In genomic region chr6:89638320-89639195, GRCh38 we compare ENCODE assay signal across 8 cellular contexts. TPM values are rescaled to one million over a fixed set of nuclear protein-coding genes. Genes with fewer than 3 reads are reported as not detected.
DNase-seq lines count a peak whose midpoint lies in the region; ATAC-seq and TF ChIP-seq lines count a peak whose summit lies in the region.

Gene LYRM2 (minus strand): TSS chr6:89638747. CDS start chr6:89638716, 31 bp downstream.

- POLR2A ChIA-PET in Caco-2 (lab: Charles Lee): no interaction called here

- H2BK120ac ChIP-seq in mesendoderm (ENCODE audit: low read depth, low read length): no peak within 1 kb of the TSS

- no peak within 1 kb of the TSS for H2BK15ac ChIP-seq in mesendoderm (replicated peaks; ENCODE audit: low read depth)

- no peak within 1 kb of the TSS for H2AK5ac ChIP-seq in mesendoderm (ENCODE audit: low read length)

- peaks cover 7% of the 10 kb centered on the region for H3K4me1 Mint-ChIP-seq in Caco-2 (ENCODE audit: low read depth, unreplicated experiment)
- H3K4me1 Mint-ChIP-seq in activated CD8-positive, alpha-beta memory T cell treated with anti-CD3 and anti-CD28 coated beads, Interleukin-2, amount 10 ng/mL, durations not matched to agents 7 days and 5 days: peaks cover 32% of the 10 kb centered on the region

- H2BK5ac ChIP-seq in mesendoderm (ENCODE audit: low read length): peak within 1 kb of the TSS; percentile 39

- H3K9me3 ChIP-seq in Caco-2 (no peaks in the 10 kb centered on the region), NT2/D1 (ENCODE audit: insufficient read depth, low read length) (no peaks in the 10 kb centered on the region), endocrine pancreas (ENCODE audit: control insufficient read depth, low read length) (no peaks in the 10 kb centered on the region)

- peak within 1 kb of the TSS; percentile 85 for H3K18ac ChIP-seq in mesendoderm (ENCODE audit: low read length)

- peak; percentile 92 to 94 for DNase-seq in Caco-2
- DNase-seq in HUDEP-2 (lab: John Stamatoyannopoulos, UW; ENCODE audit: unreplicated experiment in 76 of 76): peak in 75 of 76 experiments; percentile 67 to 99 (median 93)
- peak; percentile 74 for DNase-seq in NT2/D1 (ENCODE audit: low read depth, low spot score)
- peak; percentile 95 for DNase-seq in activated CD8-positive, alpha-beta memory T cell treated with anti-CD3 and anti-CD28 coated beads, Interleukin-2, amount 10 ng/mL, durations not matched to agents 7 days and 5 days
- peak; percentile 96 for DNase-seq in mesendoderm
- DNase-seq in stimulated activated CD8-positive, alpha-beta memory T cell treated with anti-CD3 and anti-CD28 coated beads, Interleukin-15, amount 100 ng/mL, for 1 hour (ENCODE audit: low read depth): peak; percentile 84

- H3K27me3 ChIP-seq in Caco-2 (replicated peaks; ENCODE audit: control insufficient read depth, insufficient read depth, low read length) (no peaks in the 10 kb centered on the region), NT2/D1 (ENCODE audit: insufficient read depth, insufficient read length) (no peaks in the 10 kb centered on the region), endocrine pancreas (ENCODE audit: control insufficient read depth, insufficient read depth, low read length) (no peaks in the 10 kb centered on the region), mesendoderm (ENCODE audit: insufficient read depth, low read length, poor library complexity) (no peaks in the 10 kb centered on the region)

- H3K9ac ChIP-seq in NT2/D1 (ENCODE audit: insufficient read length, low read depth) (peak within 1 kb of the TSS; percentile 90), endocrine pancreas (ENCODE audit: control insufficient read depth, insufficient read depth, low read length) (peak within 1 kb of the TSS; percentile 74), mesendoderm (ENCODE audit: low read length) (peak within 1 kb of the TSS; percentile 88)

- H4K5ac ChIP-seq in mesendoderm (ENCODE audit: low read length): no peak within 1 kb of the TSS

- H3K23ac ChIP-seq in mesendoderm (ENCODE audit: low read length): no peak within 1 kb of the TSS

- BruUV-seq in Caco-2 (replicated peaks; lab: Mats Ljungman, UMichigan): TSS peak; percentile 43

- peak; percentile 99 for ATAC-seq in GM21381 (IDR thresholded peaks at IDR 0.05; ENCODE audit: unreplicated experiment)
- ATAC-seq in activated CD8-positive, alpha-beta memory T cell treated with anti-CD3 and anti-CD28 coated beads, Interleukin-2, amount 10 ng/mL, durations not matched to agents 7 days and 5 days: peak; percentile 98

- H3K56ac ChIP-seq in mesendoderm (ENCODE audit: low read length): peak within 1 kb of the TSS; percentile 92

- H3K79me1 ChIP-seq in mesendoderm (ENCODE audit: low read length): no peaks in the 10 kb centered on the region

- H3K4me2 ChIP-seq in mesendoderm (ENCODE audit: low read length): peak within 1 kb of the TSS; percentile 95

- H3K4me3 ChIP-seq in Caco-2 (ENCODE audit: low read depth, low read length) (peak within 1 kb of the TSS; percentile 77), NT2/D1 (ENCODE audit: insufficient read length, low read depth) (peak within 1 kb of the TSS; percentile 66), endocrine pancreas (ENCODE audit: control insufficient read depth, insufficient read depth, low read length) (peak within 1 kb of the TSS; percentile 81), mesendoderm (ENCODE audit: low read length) (peak within 1 kb of the TSS; percentile 78)

- H3K27ac Mint-ChIP-seq in Caco-2 (ENCODE audit: unreplicated experiment): peak within 1 kb of the TSS; percentile 91
- H3K27ac Mint-ChIP-seq in activated CD8-positive, alpha-beta memory T cell treated with anti-CD3 and anti-CD28 coated beads, Interleukin-2, amount 10 ng/mL, durations not matched to agents 7 days and 5 days: peak within 1 kb of the TSS; percentile 98

- H3K36me3 ChIP-seq in Caco-2 (ENCODE audit: control insufficient read depth, insufficient read depth, low read length): no peaks in the 10 kb centered on the region; the same call in 1 of the 2 replicates
- peaks cover 43% of the 10 kb centered on the region for H3K36me3 ChIP-seq in NT2/D1 (ENCODE audit: insufficient read depth, insufficient read length, low read length)
- H3K36me3 ChIP-seq in endocrine pancreas (ENCODE audit: control insufficient read depth, insufficient read depth, low read length): no peaks in the 10 kb centered on the region
- H3K36me3 ChIP-seq in mesendoderm (ENCODE audit: control insufficient read depth, insufficient read depth, low read length): no peaks in the 10 kb centered on the region

- WGBS in mesendoderm (ENCODE audit: extremely low coverage, insufficient coverage, low lambda C conversion rate): no CpG with 5 or more reads among the region's 58 CpGs

- CTCF ChIA-PET in Caco-2 (lab: Charles Lee): interaction anchor here (0.7 to 1.2 kb wide), 2 partner anchors 12 to 266 kb away, joined by 3 read pairs; no protein-coding TSS in a partner anchor
- CTCF ChIA-PET in activated CD8-positive, alpha-beta memory T cell treated with anti-CD3 and anti-CD28 coated beads, Interleukin-2, amount 10 ng/mL, durations not matched to agents 7 days and 5 days (lab: Charles Lee): interaction anchor here (0.8 to 2.6 kb wide), 9 partner anchors 11 to 271 kb away, joined by 3 to 15 read pairs (median 5); partner anchors contain the start of gene ANKRD6

- no peaks in the 10 kb centered on the region for H3K27me3 Mint-ChIP-seq in Caco-2 (ENCODE audit: insufficient read depth, unreplicated experiment)
- no peaks in the 10 kb centered on the region for H3K27me3 Mint-ChIP-seq in activated CD8-positive, alpha-beta memory T cell treated with anti-CD3 and anti-CD28 coated beads, Interleukin-2, amount 10 ng/mL, durations not matched to agents 7 days and 5 days

- H3K9me3 Mint-ChIP-seq in Caco-2 (ENCODE audit: unreplicated experiment): no peaks in the 10 kb centered on the region
- H3K9me3 Mint-ChIP-seq in activated CD8-positive, alpha-beta memory T cell treated with anti-CD3 and anti-CD28 coated beads, Interleukin-2, amount 10 ng/mL, durations not matched to agents 7 days and 5 days (ENCODE audit: low read depth): no peaks in the 10 kb centered on the region

- no peaks in the 10 kb centered on the region for H3K79me2 ChIP-seq in mesendoderm (ENCODE audit: control insufficient read depth, insufficient read depth, low read length)

- H3K4ac ChIP-seq in mesendoderm (ENCODE audit: low read depth, low read length): no peak within 1 kb of the TSS

- TF ChIP-seq CTCF in Caco-2 (IDR thresholded peaks at IDR 0.05; ENCODE audit: insufficient read depth in 1 of 2, low read depth in 1 of 2, low read length in 1 of 2, severe bottlenecking in 1 of 2, unreplicated experiment in 1 of 2): no peak

- no peak within 1 kb of the TSS for H4K8ac ChIP-seq in mesendoderm (ENCODE audit: low read depth, low read length)

- H3K4me3 Mint-ChIP-seq in Caco-2 (ENCODE audit: unreplicated experiment): peak within 1 kb of the TSS; percentile 82
- peak within 1 kb of the TSS; percentile 87 for H3K4me3 Mint-ChIP-seq in activated CD8-positive, alpha-beta memory T cell treated with anti-CD3 and anti-CD28 coated beads, Interleukin-2, amount 10 ng/mL, durations not matched to agents 7 days and 5 days

- H3K4me1 ChIP-seq in Caco-2 (0 out of 2 replicates have a peak, but pooled peaks cover 3% of the 10 kb centered on the region), NT2/D1 (ENCODE audit: insufficient read depth, insufficient read length) (no peaks in the 10 kb centered on the region), endocrine pancreas (ENCODE audit: control insufficient read depth, insufficient read depth, low read length) (peaks cover 17% of the 10 kb centered on the region), mesendoderm (ENCODE audit: control insufficient read depth, low read depth, low read length) (peaks cover 4% of the 10 kb centered on the region)

- intact Hi-C loops in Caco-2 (cut with micrococcal nuclease; ENCODE audit: unreplicated experiment): no loop called here

- H3K36me3 Mint-ChIP-seq in Caco-2 (ENCODE audit: insufficient read depth, unreplicated experiment): peaks cover 51% of the 10 kb centered on the region
- peaks cover 46% of the 10 kb centered on the region for H3K36me3 Mint-ChIP-seq in activated CD8-positive, alpha-beta memory T cell treated with anti-CD3 and anti-CD28 coated beads, Interleukin-2, amount 10 ng/mL, durations not matched to agents 7 days and 5 days

- peak within 1 kb of the TSS; percentile 89 for H3K27ac ChIP-seq in mesendoderm (ENCODE audit: low read depth, low read length)

RNA-seq across cellular contexts. Expression of gene LYRM2, which starts in this region (rescaled TPM):
- 36.4 and 40.9 TPM in 2 replicates for total RNA-seq in Caco-2 (2022)
- total RNA-seq in activated CD8-positive, alpha-beta memory T cell treated with anti-CD3 and anti-CD28 coated beads, Interleukin-2, amount 10 ng/mL, durations not matched to agents 7 days and 5 days: 10 to 100 TPM; 28.9 to 30.1 TPM
- 30.4 TPM for polyA plus RNA-seq in mesendoderm (2013, experiment 1 of 2)
- polyA plus RNA-seq in mesendoderm (2013, experiment 2 of 2): 30.0 TPM

Comparison
In these comparisons a context has a peak if more than half of its experiments do, and no peak if none do; other contexts are left out.
1. Peak in every context shown above with its lines: DNase-seq, ATAC-seq, H3K4me3 ChIP-seq and H3K27ac ChIP-seq.